In genomic region chr6:161035981-161036263, GRCh38 we compare ENCODE assay signal across 15 cellular contexts. TPM values are rescaled to one million over a fixed set of nuclear protein-coding genes. Genes with fewer than 3 reads are reported as not detected.
DNase-seq lines count a peak whose midpoint lies in the region; ATAC-seq and TF ChIP-seq lines count a peak whose summit lies in the region.
"Had no signal": no experiment of that assay in that cellular context is flagged by ENCODE, and none has a peak within 500 bp of the region (broad histone marks: within the 10 kb centered on the region; RNA-seq: fewer than 3 reads in every experiment).

No MANE protein-coding gene starts in this region.

- H3K9ac ChIP-seq in OCI-LY3 (ENCODE audit: low read length), result no peak overlapping the region
- no peak overlapping the region for H3K9ac ChIP-seq in mesendoderm (ENCODE audit: low read length)

- TF ChIP-seq CTCF in OCI-LY3 (IDR thresholded peaks at IDR 0.05; ENCODE audit: low read depth, low read length) (no peak), WTC11 (IDR thresholded peaks at IDR 0.05) (no peak), lower leg skin (IDR thresholded peaks at IDR 0.05) (no peak), A673 (conservative IDR thresholded peaks at IDR 0.05; ENCODE audit: low read depth, low read length) (no peak)

- no peaks in the 10 kb centered on the region for H3K9me3 Mint-ChIP-seq in WTC11
- H3K9me3 Mint-ChIP-seq: CD14-positive monocyte; CD8-positive, alpha-beta T cell had no signal

- H3K27ac Mint-ChIP-seq in WTC11, result peak overlapping the region; percentile 38; the same call in 1 of the 2 replicates
- H3K27ac Mint-ChIP-seq: CD8-positive, alpha-beta T cell had no signal

- DNase-seq in WTC11 (ENCODE audit: low spot score), result no peak
- DNase-seq in mesendoderm, result no peak
- DNase-seq in lower leg skin (ENCODE audit: low spot score in 2 of 2), result no peak
- no peak for DNase-seq in activated T-cell treated with anti-CD3 and anti-CD28 coated beads for 4 hours
- DNase-seq in A673 (ENCODE audit: low spot score), result no peak
- DNase-seq: CD8-positive, alpha-beta T cell; COR-L47; DND-41; GDM1; IMR-90 had no signal

- H2BK120ac ChIP-seq in mesendoderm (ENCODE audit: low read depth, low read length), result no peak overlapping the region

- no peak overlapping the region for H3K56ac ChIP-seq in mesendoderm (ENCODE audit: low read length)

- H3K27ac ChIP-seq in OCI-LY3 (ENCODE audit: low read length) (peak overlapping the region; percentile 74), mesendoderm (ENCODE audit: low read depth, low read length) (no peak overlapping the region), A673 (ENCODE audit: low read depth, low read length, poor library complexity, severe bottlenecking) (no peak overlapping the region)
- H3K27ac ChIP-seq: A549, HL-60 had no signal

- no peak overlapping the region for H4K5ac ChIP-seq in mesendoderm (ENCODE audit: low read length)

- no peak for TF ChIP-seq POLR2A in lower leg skin (IDR thresholded peaks at IDR 0.05)

- H3K4me1 Mint-ChIP-seq in WTC11, result peaks cover 38% of the 10 kb centered on the region

- no peak for ATAC-seq in WTC11
- ATAC-seq: A549; CD8-positive, alpha-beta T cell; HCT116 had no signal

- H2BK5ac ChIP-seq in mesendoderm (ENCODE audit: low read length), result no peak overlapping the region

- CTCF ChIA-PET in WTC11 (lab: Charles Lee) (no interaction called here), A673 (lab: Charles Lee) (no interaction called here)

- H3K36me3 ChIP-seq in OCI-LY3 (replicated peaks; ENCODE audit: low read depth, low read length) (peaks cover 45% of the 10 kb centered on the region), mesendoderm (ENCODE audit: control insufficient read depth, insufficient read depth, low read length) (no peaks in the 10 kb centered on the region), A673 (ENCODE audit: insufficient read depth, low read length, poor library complexity, severe bottlenecking) (peaks cover 4% of the 10 kb centered on the region)

- H3K9me3 ChIP-seq in OCI-LY3 (ENCODE audit: insufficient read depth, low read length) (no peaks in the 10 kb centered on the region), A673 (ENCODE audit: low read depth, low read length, poor library complexity, severe bottlenecking) (no peaks in the 10 kb centered on the region)
- H3K9me3 ChIP-seq: A549 had no signal

- H3K79me2 ChIP-seq in OCI-LY3 (ENCODE audit: low read length), result peaks cover 57% of the 10 kb centered on the region
- peaks cover 6% of the 10 kb centered on the region for H3K79me2 ChIP-seq in mesendoderm (ENCODE audit: control insufficient read depth, insufficient read depth, low read length)

- H3K36me3 Mint-ChIP-seq in WTC11, result peaks cover 20% of the 10 kb centered on the region

- no peak overlapping the region for H3K18ac ChIP-seq in mesendoderm (ENCODE audit: low read length)

- peaks cover 3% of the 10 kb centered on the region; the same call in 1 of the 2 replicates for H4K20me1 ChIP-seq in OCI-LY3 (ENCODE audit: insufficient read depth, low read length)

- POLR2A ChIA-PET in WTC11 (lab: Charles Lee), result no interaction called here
- POLR2A ChIA-PET in A673 (lab: Charles Lee; ENCODE audit: low non-redundant PET), result no interaction called here

- H3K4me1 ChIP-seq in OCI-LY3 (ENCODE audit: low read length) (peaks cover 33% of the 10 kb centered on the region), mesendoderm (ENCODE audit: control insufficient read depth, low read depth, low read length) (no peaks in the 10 kb centered on the region), A673 (ENCODE audit: insufficient read depth, low read length, poor library complexity, severe bottlenecking) (peaks cover 8% of the 10 kb centered on the region)

- peaks cover 7% of the 10 kb centered on the region for H3K79me1 ChIP-seq in mesendoderm (ENCODE audit: low read length)

- H4K8ac ChIP-seq in mesendoderm (ENCODE audit: low read depth, low read length), result no peak overlapping the region

- H3K27me3 Mint-ChIP-seq in WTC11 (ENCODE audit: low read depth), result no peaks in the 10 kb centered on the region

- no peak overlapping the region for H2AK5ac ChIP-seq in mesendoderm (ENCODE audit: low read length)

- H3K27me3 ChIP-seq in OCI-LY3 (ENCODE audit: low read depth, low read length), result no peaks in the 10 kb centered on the region
- H3K27me3 ChIP-seq in mesendoderm (ENCODE audit: insufficient read depth, low read length, poor library complexity), result no peaks in the 10 kb centered on the region
- H3K27me3 ChIP-seq in A673 (replicated peaks; ENCODE audit: insufficient read depth, low read depth, low read length, poor library complexity), result no peaks in the 10 kb centered on the region

- H2AFZ ChIP-seq in OCI-LY3 (ENCODE audit: low read depth, low read length), result no peak overlapping the region

- H2BK15ac ChIP-seq in mesendoderm (replicated peaks; ENCODE audit: low read depth), result no peak overlapping the region

- intact Hi-C loops in lower leg skin (cut with DNase I; ENCODE audit: low total_unique reads), result no loop called here
- intact Hi-C loops in A673 (cut with micrococcal nuclease; ENCODE audit: unreplicated experiment), result no loop called here

- H3K4me2 ChIP-seq in OCI-LY3 (ENCODE audit: low read length) (peak overlapping the region; percentile 92), mesendoderm (ENCODE audit: low read length) (no peak overlapping the region)
- H3K4me2 ChIP-seq: A549 had no signal

- H3K4me3 ChIP-seq in OCI-LY3 (ENCODE audit: low read length), result 0 out of 2 replicates have a peak overlapping the region, but pooled peaks have one; percentile 65
- H3K4me3 ChIP-seq in mesendoderm (ENCODE audit: low read length), result no peak overlapping the region
- no peak overlapping the region for H3K4me3 ChIP-seq in lower leg skin (ENCODE audit: low read depth, poor library complexity, severe bottlenecking)
- no peak overlapping the region for H3K4me3 ChIP-seq in A673 (ENCODE audit: low read depth, low read length, poor library complexity, severe bottlenecking)
- H3K4me3 ChIP-seq: A549 had no signal

- no peak overlapping the region for H3K4me3 Mint-ChIP-seq in WTC11
- H3K4me3 Mint-ChIP-seq: CD14-positive monocyte; CD8-positive, alpha-beta T cell had no signal

- H3K23ac ChIP-seq in mesendoderm (ENCODE audit: low read length), result peak overlapping the region; percentile 35

- WGBS in mesendoderm (ENCODE audit: extremely low coverage, insufficient coverage, low lambda C conversion rate), result no CpG with 5 or more reads among the region's 3 CpGs
- WGBS in lower leg skin, 2 donors, result 95 to 97% methylated on average over 3 of the region's 3 CpGs

- BruUV-seq in A673 (replicated peaks; lab: Mats Ljungman, UMichigan), result no TSS peak

- H3K4ac ChIP-seq in mesendoderm (ENCODE audit: low read depth, low read length), result no peak overlapping the region

TF ChIP-seq in WTC11, 78 proteins besides CTCF, POLR2A, EP300 and RAD21 (continues in another document):
- TF ChIP-seq ZNF671 (CRISPR knock-in tag; IDR thresholded peaks at IDR 0.05) (no peak), ZNF425 (CRISPR knock-in tag; conservative IDR thresholded peaks at IDR 0.05) (no peak), TEAD1 (CRISPR knock-in tag; IDR thresholded peaks at IDR 0.05) (no peak), ZNF281 (CRISPR knock-in tag; IDR thresholded peaks at IDR 0.05) (no peak), TEAD4 (CRISPR knock-in tag; IDR thresholded peaks at IDR 0.05) (no peak), SP1 (CRISPR knock-in tag; conservative IDR thresholded peaks at IDR 0.05) (no peak), ZBTB21 (CRISPR knock-in tag; IDR thresholded peaks at IDR 0.05; ENCODE audit: borderline replicate concordance) (no peak), USF1 (CRISPR knock-in tag; IDR thresholded peaks at IDR 0.05) (no peak)

RNA-seq across cellular contexts. Expression of gene MAP3K4, which starts 44.4 kb away (rescaled TPM):
- total RNA-seq in WTC11 (2021), result 59.2 to 69.8 TPM (median 64.7 TPM) in 3 replicates
- 49.9 TPM for polyA plus RNA-seq in mesendoderm (2013, experiment 1 of 2)
- 52.6 TPM for polyA plus RNA-seq in mesendoderm (2013, experiment 2 of 2)
- total RNA-seq in lower leg skin, result 10 to 100 TPM; 22.8 to 33.8 (median 30.4) TPM
- total RNA-seq in A673 (2021), result 37.1 and 51.2 TPM in 2 replicates
